Comparison of ENCODE assay signal across 8 cellular contexts in genomic region chr2:73907840-73908452, GRCh38. TPM values are rescaled to one million over a fixed set of nuclear protein-coding genes. Genes with fewer than 3 reads are reported as not detected.
DNase-seq lines count a peak whose midpoint lies in the region; ATAC-seq, FAIRE-seq and TF ChIP-seq lines count a peak whose summit lies in the region.

No MANE protein-coding gene starts in this region.

- no peak overlapping the region for H3K18ac ChIP-seq in IMR-90 (ENCODE audit: low read depth, low read length)
- no peak overlapping the region for H3K18ac ChIP-seq in mesenchymal stem cell (ENCODE audit: low read depth in 1 of 2, low read length in 2 of 2)

- intact Hi-C loops in IMR-90 (cut with micrococcal nuclease), result no loop called here

- FAIRE-seq in GM12892 (lab: Jason Lieb, UNC), result peak; percentile 64

- H2BK15ac ChIP-seq in IMR-90 (ENCODE audit: low read depth, low read length) (no peak overlapping the region), mesenchymal stem cell (ENCODE audit: low read depth, poor library complexity, severe bottlenecking) (no peak overlapping the region)

- CTCF ChIA-PET in IMR-90 (lab: Yijun Ruan, JAX), result interaction anchor here (0.6 to 1.1 kb wide), 2 partner anchors 81 to 240 kb away, joined by 3 to 4 read pairs; no protein-coding TSS in a partner anchor

- no peak overlapping the region for H4K5ac ChIP-seq in IMR-90 (ENCODE audit: low read depth, low read length)

- H3K36me3 ChIP-seq in IMR-90 (ENCODE audit: control insufficient read depth, insufficient read depth, low read length) (peaks cover 47% of the 10 kb centered on the region), mesenchymal stem cell (ENCODE audit: control insufficient read depth in 1 of 2, insufficient read depth in 2 of 2, low read depth in 1 of 2, low read length in 2 of 2) (no peaks in the 10 kb centered on the region)

- no peak overlapping the region for H2BK5ac ChIP-seq in IMR-90 (ENCODE audit: low read depth, low read length, poor library complexity, severe bottlenecking)
- H2BK5ac ChIP-seq in mesenchymal stem cell (ENCODE audit: low read depth, low read length, poor library complexity, severe bottlenecking), result peak overlapping the region; percentile 95

- TF ChIP-seq CTCF in IMR-90 (conservative IDR thresholded peaks at IDR 0.05; ENCODE audit: low read depth, low read length), result peak; percentile 24; the same call in 1 of the 2 replicates

- dilution Hi-C loops in IMR-90 (cut with HindIII; ENCODE audit: low sequenced_read_pairs, unreplicated experiment), result no loop called here

- H3K4me2 ChIP-seq in IMR-90 (ENCODE audit: low read depth, low read length), result no peak overlapping the region
- H3K4me2 ChIP-seq in mesenchymal stem cell (ENCODE audit: low read length, poor library complexity, severe bottlenecking), result no peak overlapping the region

- H3K4ac ChIP-seq in IMR-90 (ENCODE audit: low read depth, low read length), result no peak overlapping the region
- H3K4ac ChIP-seq in mesenchymal stem cell (ENCODE audit: low read depth in 1 of 2, low read length in 2 of 2), result no peak overlapping the region

- H2BK20ac ChIP-seq in IMR-90 (ENCODE audit: low read depth, low read length), result no peak overlapping the region

- no peak overlapping the region for H3K23ac ChIP-seq in IMR-90 (ENCODE audit: low read depth, low read length)
- H3K23ac ChIP-seq in mesenchymal stem cell (ENCODE audit: low read length in 2 of 2), result no peak overlapping the region

- peak; percentile 44 for DNase-seq in GM12892 (ENCODE audit: insufficient read length)
- DNase-seq in IMR-90, result peak; percentile 62
- DNase-seq in SHP77 treated with DMSO at 0.1 percent for 48 hours (lab: John Stamatoyannopoulos, UW), result peak; percentile 79
- peak; percentile 49 for DNase-seq in astrocyte of the hippocampus (ENCODE audit: low read depth, low spot score)
- no peak for DNase-seq in mesenchymal stem cell
- no peak for DNase-seq in NCI-H1048 (lab: John Stamatoyannopoulos, UW)
- no peak for DNase-seq in NCI-H1694 treated with DMSO at 0.1 percent for 48 hours (lab: John Stamatoyannopoulos, UW)

- H4K20me1 ChIP-seq in IMR-90 (ENCODE audit: insufficient read depth, low read length), result peaks cover 48% of the 10 kb centered on the region

- ATAC-seq in IMR-90 (ENCODE audit: low read depth) (peak; percentile 56), HG02763 (IDR thresholded peaks at IDR 0.05; ENCODE audit: unreplicated experiment) (no peak)

- H3K4me3 ChIP-seq in IMR-90 (ENCODE audit: insufficient read depth, low read depth, low read length), result no peak overlapping the region
- no peak overlapping the region for H3K4me3 ChIP-seq in mesenchymal stem cell (ENCODE audit: insufficient read depth in 1 of 2, low read depth in 1 of 2, low read length in 2 of 2)

- no peak overlapping the region for H4K8ac ChIP-seq in IMR-90 (ENCODE audit: low read depth in 2 of 2, low read length in 2 of 2)
- no peak overlapping the region for H4K8ac ChIP-seq in mesenchymal stem cell (ENCODE audit: low read length)

- H3K9me3 ChIP-seq in IMR-90 (ENCODE audit: control insufficient read depth, insufficient read depth, low read length) (no peaks in the 10 kb centered on the region), mesenchymal stem cell (ENCODE audit: control insufficient read depth, low read length) (no peaks in the 10 kb centered on the region)

- TF ChIP-seq RAD21 in IMR-90 (IDR thresholded peaks at IDR 0.05; ENCODE audit: low read length), result no peak; the same call in 1 of the 2 replicates

- H3K27ac ChIP-seq in IMR-90 (ENCODE audit: insufficient read depth, low read length), result no peak overlapping the region
- peak overlapping the region; percentile 96 for H3K27ac ChIP-seq in mesenchymal stem cell (ENCODE audit: low read length, poor library complexity, severe bottlenecking)

- no peak overlapping the region for H2BK120ac ChIP-seq in IMR-90 (ENCODE audit: low read depth, low read length)
- no peak overlapping the region for H2BK120ac ChIP-seq in mesenchymal stem cell (ENCODE audit: low read depth, low read length)

- in situ Hi-C loops in IMR-90 (cut with MboI; ENCODE audit: low sequenced_read_pairs), result no loop called here

- no peak overlapping the region for H2BK12ac ChIP-seq in mesenchymal stem cell (ENCODE audit: low read length in 2 of 2)

- H3K79me1 ChIP-seq in IMR-90 (ENCODE audit: low read depth in 1 of 2, low read length in 2 of 2) (peaks cover 20 to 43% of the 10 kb centered on the region in 2 experiments), mesenchymal stem cell (replicated peaks; ENCODE audit: low read length, poor library complexity, severe bottlenecking) (no peaks in the 10 kb centered on the region)

- no peak overlapping the region for H2AK9ac ChIP-seq in IMR-90 (replicated peaks; ENCODE audit: low read depth, low read length, poor library complexity)

- H3K27me3 ChIP-seq in IMR-90 (ENCODE audit: control insufficient read depth, insufficient read depth, low read length) (no peaks in the 10 kb centered on the region), mesenchymal stem cell (ENCODE audit: control insufficient read depth in 1 of 2, insufficient read depth in 1 of 2, low read length in 2 of 2) (peaks cover 0 to 30% of the 10 kb centered on the region in 2 experiments)

- no peak for TF ChIP-seq POLR2A in GM12892 (IDR thresholded peaks at IDR 0.05; ENCODE audit: low read depth, low read length)
- no peak for TF ChIP-seq POLR2A in IMR-90 (IDR thresholded peaks at IDR 0.05; ENCODE audit: low read depth, low read length)

- POLR2A ChIA-PET in IMR-90 (lab: Charles Lee; ENCODE audit: unreplicated experiment), result no interaction called here

- no peak overlapping the region for H3K9ac ChIP-seq in IMR-90 (ENCODE audit: low read depth, low read length)
- H3K9ac ChIP-seq in mesenchymal stem cell (ENCODE audit: low read length), result no peak overlapping the region

- H2AFZ ChIP-seq in IMR-90 (replicated peaks; ENCODE audit: low read length, poor library complexity) (no peak overlapping the region), mesenchymal stem cell (ENCODE audit: low read depth, low read length) (no peak overlapping the region)

- H2AK5ac ChIP-seq in IMR-90 (ENCODE audit: low read depth, low read length) (no peak overlapping the region), mesenchymal stem cell (ENCODE audit: low read length, severe bottlenecking) (peak overlapping the region; percentile 95)

- H3K14ac ChIP-seq in IMR-90 (replicated peaks; ENCODE audit: low read depth, low read length) (no peak overlapping the region), mesenchymal stem cell (ENCODE audit: low read length in 2 of 2) (no peak overlapping the region)

- H4K91ac ChIP-seq in IMR-90 (ENCODE audit: insufficient read depth, low read depth, low read length) (no peak overlapping the region), mesenchymal stem cell (ENCODE audit: low read length) (no peak overlapping the region)

- H3K4me1 ChIP-seq in IMR-90 (ENCODE audit: control insufficient read depth, insufficient read depth, low read length), result no peaks in the 10 kb centered on the region; the same call in 1 of the 2 replicates
- peaks cover 13% of the 10 kb centered on the region for H3K4me1 ChIP-seq in mesenchymal stem cell (ENCODE audit: control insufficient read depth, insufficient read depth, low read depth, low read length)

- 100% methylated on average over 1 of the region's 5 CpGs; no CpG with 5 or more reads in 1 of the 2 experiments for WGBS in IMR-90 (ENCODE audit: extremely low coverage in 2 of 2, insufficient read length in 1 of 2), 2 experiments
- WGBS in mesenchymal stem cell, result 67% methylated on average over 4 of the region's 5 CpGs

- H3K9me1 ChIP-seq in IMR-90 (ENCODE audit: insufficient read depth, low read length), result no peaks in the 10 kb centered on the region

- no peak overlapping the region for H3K56ac ChIP-seq in IMR-90 (ENCODE audit: extremely low read depth, insufficient read depth, low read length)

- BruUV-seq in IMR-90 (replicated peaks; lab: Mats Ljungman, UMichigan), result no TSS peak

TF ChIP-seq in IMR-90, 13 proteins besides CTCF, POLR2A, EP300 and RAD21:
- TF ChIP-seq USF2 (IDR thresholded peaks at IDR 0.05; ENCODE audit: low read depth, low read length), result 0 out of 2 replicates have a peak, but pooled peaks have one; percentile 13
- TF ChIP-seq RCOR1 (IDR thresholded peaks at IDR 0.05; ENCODE audit: insufficient replicate concordance, low read length), result no peak

RNA-seq across cellular contexts. Expression of gene ACTG2, which starts 15.1 kb away (rescaled TPM):
- 0.19 TPM for polyA plus RNA-seq in GM12892 (2012; ENCODE audit: missing spikeins)
- total RNA-seq in IMR-90 (2012; rRNA removed), result 349 and 523 TPM in 2 replicates
- 887 and 899 TPM in 2 replicates for polyA plus RNA-seq in IMR-90 (2012; rRNA removed)
- polyA plus RNA-seq in IMR-90 (2012; cell fraction: cytosol; rRNA removed), result 644 and 1,415 TPM in 2 replicates
- polyA plus RNA-seq in IMR-90 (2012; cell fraction: nucleus; rRNA removed; ENCODE audit: low replicate concordance), result 237 and 431 TPM in 2 replicates
- 101 TPM for polyA plus RNA-seq in mesenchymal stem cell (2013, experiment 1 of 2)
- polyA plus RNA-seq in mesenchymal stem cell (2013, experiment 2 of 2), result 99.5 TPM

RNA-seq across cellular contexts. Expression of gene DGUOK, which starts 18.7 kb away (rescaled TPM):
- polyA plus RNA-seq in GM12892 (2012; ENCODE audit: missing spikeins), result 76.7 TPM
- 57.2 and 66.3 TPM in 2 replicates for total RNA-seq in IMR-90 (2012; rRNA removed)
- polyA plus RNA-seq in IMR-90 (2012; rRNA removed), result 111 and 116 TPM in 2 replicates
- 95.7 and 122 TPM in 2 replicates for polyA plus RNA-seq in IMR-90 (2012; cell fraction: cytosol; rRNA removed)
- polyA plus RNA-seq in IMR-90 (2012; cell fraction: nucleus; rRNA removed; ENCODE audit: low replicate concordance), result 37.3 and 50.6 TPM in 2 replicates
- 115 TPM for polyA plus RNA-seq in mesenchymal stem cell (2013, experiment 1 of 2)
- polyA plus RNA-seq in mesenchymal stem cell (2013, experiment 2 of 2), result 112 TPM

Comparison
In these comparisons a context has a peak if more than half of its experiments do, and no peak if none do; other contexts are left out.
1. DNase-seq: peak in GM12892 (single experiment), IMR-90 (single experiment), SHP77 treated with DMSO at 0.1 percent for 48 hours (single experiment) and astrocyte of the hippocampus (single experiment); none in mesenchymal stem cell (single experiment), NCI-H1048 (single experiment) and NCI-H1694 treated with DMSO at 0.1 percent for 48 hours (single experiment).